In genomic region chr7:150964593-150965111, GRCh38 we compare ENCODE assay signal across 1 cellular context.
A peak's percentile ranks its signal among the peaks of the same experiment; 100 is the strongest.
TF ChIP-seq lines count a peak whose summit lies in the region.

No MANE protein-coding gene starts in this region.

TF ChIP-seq in SK-N-SH treated with all-trans-retinoic acid at 6 μM for 48 hours, 23 proteins besides CTCF, POLR2A, EP300 and RAD21 (continued from another document):
- TF ChIP-seq TSHZ2 (CRISPR knock-in tag; IDR thresholded peaks at IDR 0.05) (peak; percentile 92), CSDC2 (CRISPR knock-in tag; IDR thresholded peaks at IDR 0.05) (no peak), SNAI2 (CRISPR knock-in tag; IDR thresholded peaks at IDR 0.05) (peak; percentile 68; the same call in 1 of the 2 replicates), ZNF8 (CRISPR knock-in tag; IDR thresholded peaks at IDR 0.05) (peak; percentile 28; the same call in 1 of the 2 replicates), BACH2 (CRISPR knock-in tag; IDR thresholded peaks at IDR 0.05; ENCODE audit: borderline replicate concordance) (peak; percentile 85; the same call in 1 of the 2 replicates), PPARA (CRISPR knock-in tag; IDR thresholded peaks at IDR 0.05; ENCODE audit: borderline replicate concordance) (no peak), ZFP3 (CRISPR knock-in tag; IDR thresholded peaks at IDR 0.05) (0 out of 2 replicates have a peak, but pooled peaks have one; percentile 21), TCF4 (CRISPR knock-in tag; IDR thresholded peaks at IDR 0.05; ENCODE audit: borderline replicate concordance) (peak; percentile 91)
